Comparison of ENCODE assay signal across 17 cellular contexts in genomic region chr15:81492303-81492702, GRCh38.
DNase-seq lines count a peak whose midpoint lies in the region; ATAC-seq and TF ChIP-seq lines count a peak whose summit lies in the region.
"Had no signal": no experiment of that assay in that cellular context is flagged by ENCODE, and none has a peak within 500 bp of the region (broad histone marks: within the 10 kb centered on the region; RNA-seq: fewer than 3 reads in every experiment).

No MANE protein-coding gene starts in this region.

- no peaks in the 10 kb centered on the region for H3K9me3 ChIP-seq in PC-9 (ENCODE audit: insufficient read depth, low read depth)
- H3K9me3 ChIP-seq: psoas muscle, upper lobe of left lung had no signal

- 0 out of 2 replicates have a peak, but pooled peaks cover 1% of the 10 kb centered on the region for H3K27me3 Mint-ChIP-seq in HFFc6 (ENCODE audit: insufficient read depth)

- TF ChIP-seq CTCF in PC-9 (conservative IDR thresholded peaks at IDR 0.05) (no peak), HFFc6 (IDR thresholded peaks at IDR 0.05) (no peak)

- H3K27ac Mint-ChIP-seq in HFFc6: no peak overlapping the region
- H3K27ac Mint-ChIP-seq: activated naive CD8-positive, alpha-beta T cell had no signal

- H3K4me1 ChIP-seq in PC-9 (replicated peaks; ENCODE audit: insufficient read depth): no peaks in the 10 kb centered on the region
- H3K4me1 ChIP-seq: psoas muscle, upper lobe of left lung had no signal

- H4K20me1 ChIP-seq in PC-9 (ENCODE audit: insufficient read depth): no peaks in the 10 kb centered on the region

- H3K9me2 ChIP-seq in PC-9 (ENCODE audit: insufficient read depth): no peaks in the 10 kb centered on the region

- POLR2A ChIA-PET in PC-9 (lab: Charles Lee; ENCODE audit: unreplicated experiment): no interaction called here

- DNase-seq in Daoy (ENCODE audit: low read depth) (peak; percentile 39), NCI-H2081 treated with DMSO at 0.1 percent for 48 hours (lab: John Stamatoyannopoulos, UW) (peak; percentile 38), dermis microvascular lymphatic vessel endothelial cell (ENCODE audit: low read depth in 2 of 2) (peak; percentile 75 to 77), myocyte (ENCODE audit: low read depth) (peak; percentile 40), PC-9 (no peak), KG1 (lab: John Stamatoyannopoulos, UW) (no peak), HFFc6 (no peak)
- DNase-seq: activated CD4-positive, CD25-positive, alpha-beta regulatory T cell; activated CD8-positive, alpha-beta memory T cell treated with anti-CD3 and anti-CD28 coated beads, Interleukin-2, amount 50 U/mL, for 48 hours; DND-41; KBM-7; NCI-H2107; psoas muscle; stimulated activated CD4-positive, alpha-beta T cell treated with anti-CD3 and anti-CD28 coated beads, Interleukin-2, amount 100 ng/mL, for 24 hours; upper lobe of left lung had no signal

- H3K79me2 ChIP-seq in PC-9 (ENCODE audit: low read depth): no peaks in the 10 kb centered on the region

- intact Hi-C loops in PC-9 (cut with micrococcal nuclease; ENCODE audit: unreplicated experiment): no loop called here

- H3K27me3 ChIP-seq in PC-9 (ENCODE audit: insufficient read depth, low read depth): peaks cover 18% of the 10 kb centered on the region; the same call in 1 of the 2 replicates
- H3K27me3 ChIP-seq: upper lobe of left lung had no signal

- H3K36me3 ChIP-seq in PC-9 (ENCODE audit: low read depth): no peaks in the 10 kb centered on the region
- H3K36me3 ChIP-seq: upper lobe of left lung had no signal

- H3F3A ChIP-seq in PC-9 (ENCODE audit: insufficient read depth, low read depth): no peaks in the 10 kb centered on the region

- no peak overlapping the region for H3K27ac ChIP-seq in PC-9
- H3K27ac ChIP-seq: psoas muscle, upper lobe of left lung had no signal

- no peak overlapping the region for H3K4me3 Mint-ChIP-seq in HFFc6
- H3K4me3 Mint-ChIP-seq: activated naive CD8-positive, alpha-beta T cell had no signal

- no TSS peak for BruUV-seq in PC-9 (replicated peaks; lab: Mats Ljungman, UMichigan)

- H3K4me3 ChIP-seq in PC-9: no peak overlapping the region
- H3K4me3 ChIP-seq: psoas muscle, upper lobe of left lung had no signal

- H3K4me1 Mint-ChIP-seq in HFFc6 (ENCODE audit: low read depth): peaks cover 12% of the 10 kb centered on the region

- no peak overlapping the region for H3K4me2 ChIP-seq in PC-9

- no peaks in the 10 kb centered on the region for H3K36me3 Mint-ChIP-seq in HFFc6 (ENCODE audit: low read depth)
- H3K36me3 Mint-ChIP-seq: activated naive CD8-positive, alpha-beta T cell had no signal

- CTCF ChIA-PET in PC-9 (lab: Charles Lee): no interaction called here

- no peak for ATAC-seq in HG02678 (IDR thresholded peaks at IDR 0.05; ENCODE audit: unreplicated experiment)
- ATAC-seq: psoas muscle had no signal

- no peaks in the 10 kb centered on the region for H3K9me3 Mint-ChIP-seq in HFFc6

- no peak overlapping the region for H2AFZ ChIP-seq in PC-9

Comparison
In these comparisons a context has a peak if more than half of its experiments do, and no peak if none do; other contexts are left out.
1. DNase-seq: peak in Daoy (single experiment), NCI-H2081 treated with DMSO at 0.1 percent for 48 hours (single experiment), dermis microvascular lymphatic vessel endothelial cell (2 of 2) and myocyte (single experiment); none in PC-9 (0 of 2), KG1 (single experiment) and HFFc6 (single experiment).